Comparison of ENCODE assay signal across 1 cellular context in the genomic region with DNA sequence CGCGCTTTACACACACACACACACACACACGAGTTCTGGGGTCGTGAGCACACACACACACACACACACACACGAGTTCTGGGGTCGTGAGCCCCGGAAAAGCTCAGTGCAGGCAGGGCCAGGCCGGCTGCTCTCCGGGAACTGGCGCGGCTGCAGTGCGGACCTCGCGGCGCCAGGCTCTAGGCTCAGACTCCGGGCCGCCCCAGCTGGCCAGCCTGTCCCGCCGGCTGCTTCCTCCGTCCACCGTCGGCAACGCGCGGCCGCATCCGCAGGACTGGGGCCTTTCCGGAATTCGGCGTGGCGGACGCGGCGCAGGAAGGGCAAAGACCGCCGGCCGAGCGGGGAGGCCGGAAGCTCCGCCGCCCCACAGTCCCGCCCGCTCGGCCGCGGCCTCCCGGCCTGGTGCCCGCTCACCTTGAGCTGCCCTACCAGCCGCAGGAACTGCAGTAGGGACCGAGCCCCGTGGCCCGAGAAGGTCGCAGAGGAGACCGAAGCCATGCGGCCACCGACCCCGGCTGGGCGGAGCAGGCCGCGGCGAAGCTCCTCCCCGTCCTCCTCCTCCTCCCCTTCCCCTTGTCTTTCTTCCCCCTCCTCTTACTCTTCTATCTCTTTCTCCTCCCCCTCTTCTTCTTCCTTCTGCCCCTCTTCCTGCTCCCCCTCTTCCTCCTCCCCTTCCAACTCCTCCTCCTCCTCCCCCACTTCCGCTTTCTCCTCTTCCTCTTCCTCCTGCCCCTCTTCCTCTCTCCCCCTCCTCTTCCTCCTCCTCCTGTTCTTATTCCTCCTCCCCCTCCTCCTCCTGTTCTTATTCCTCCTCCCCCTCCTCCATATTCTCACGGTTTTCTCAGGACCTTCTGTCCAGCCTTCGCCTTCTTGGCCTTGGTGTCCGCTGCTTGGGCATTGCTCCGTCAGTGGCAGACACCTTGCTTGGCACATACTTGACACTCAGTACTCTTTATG.
A peak's percentile ranks its signal among the peaks of the same experiment; 100 is the strongest.
TF ChIP-seq lines count a peak whose summit lies in the region.

Gene HDDC2, minus strand, starts transcription at position 533 of the 957 bp plus-strand sequence. Its CDS starts 35 bp downstream, at position 498.

TF ChIP-seq in PFSK-1, 5 proteins besides CTCF, POLR2A, EP300 and RAD21:
- TF ChIP-seq SIN3A (IDR thresholded peaks at IDR 0.05; ENCODE audit: borderline replicate concordance, insufficient read depth, low read length) (peak; percentile 46; the same call in 1 of the 2 replicates), FOXP2 (optimal IDR thresholded peaks at IDR 0.05; ENCODE audit: borderline replicate concordance, extremely low read depth, extremely low read length, insufficient read depth) (no peak), POLR2AphosphoS5 (IDR thresholded peaks at IDR 0.05; ENCODE audit: low read depth, low read length) (peak; percentile 85), REST (IDR thresholded peaks at IDR 0.05; ENCODE audit: insufficient read depth in 1 of 2, low read depth in 2 of 2, low read length in 2 of 2) (peak in 1 of 2 experiments; percentile 4; a peak in 2 of 4 replicates), TAF1 (IDR thresholded peaks at IDR 0.05; ENCODE audit: borderline replicate concordance, insufficient read depth, low read length) (peak; percentile 74; the same call in 1 of the 2 replicates)
